11 cellular contexts compared by ENCODE assay signal in genomic region chr2:43083278-43083677, GRCh38.
A peak's percentile ranks its signal among the peaks of the same experiment; 100 is the strongest.
DNase-seq lines count a peak whose midpoint lies in the region; ATAC-seq, FAIRE-seq and TF ChIP-seq lines count a peak whose summit lies in the region.
"Had no signal": no experiment of that assay in that cellular context is flagged by ENCODE, and none has a peak within 500 bp of the region (broad histone marks: within the 10 kb centered on the region; RNA-seq: fewer than 3 reads in every experiment).

No MANE protein-coding gene starts in this region.

- no peaks in the 10 kb centered on the region for H3K36me3 ChIP-seq in skeletal muscle satellite cell (ENCODE audit: insufficient read depth, low read length)

- H3K4me2 ChIP-seq in skeletal muscle satellite cell (ENCODE audit: low read length): no peak overlapping the region

- H3K9me3 ChIP-seq in skeletal muscle satellite cell (replicated peaks; ENCODE audit: low read length): no peaks in the 10 kb centered on the region
- H3K9me3 ChIP-seq: Caco-2 had no signal

- FAIRE-seq in RCC 7860 (lab: Jason Lieb, UNC): no peak
- FAIRE-seq: GM18507 had no signal

- H3K4me3 ChIP-seq in cardiac fibroblast (replicated peaks in 1 of 2; ENCODE audit: low read depth in 2 of 2, low read length in 2 of 2) (no peak overlapping the region), skeletal muscle satellite cell (ENCODE audit: low read length) (no peak overlapping the region)

- no peak for TF ChIP-seq CTCF in cardiac fibroblast (IDR thresholded peaks at IDR 0.05; ENCODE audit: low read depth, low read length)

- peak overlapping the region; percentile 75 for H3K9ac ChIP-seq in skeletal muscle satellite cell (ENCODE audit: low read depth, low read length)

- no peak for ATAC-seq in GM18858 (IDR thresholded peaks at IDR 0.05; ENCODE audit: unreplicated experiment)
- ATAC-seq in HG02870 (IDR thresholded peaks at IDR 0.05; ENCODE audit: unreplicated experiment): no peak

- H3K27me3 ChIP-seq in skeletal muscle satellite cell (ENCODE audit: control insufficient read depth, insufficient read depth, low read length): no peaks in the 10 kb centered on the region

- H3K4me1 ChIP-seq in skeletal muscle satellite cell (ENCODE audit: control insufficient read depth, insufficient read depth, low read length): peaks cover 81% of the 10 kb centered on the region

- DNase-seq in ELF-1 (ENCODE audit: low read depth, low spot score): peak; percentile 48
- peak; percentile 30 to 50 for DNase-seq in cardiac fibroblast (ENCODE audit: low read depth in 2 of 2)
- peak; percentile 55 for DNase-seq in left kidney (ENCODE audit: low read depth, low spot score)
- no peak for DNase-seq in NOMO-1 treated with dmso at 0.1 percent for 144 hours (lab: John Stamatoyannopoulos, UW; ENCODE audit: unreplicated experiment)
- DNase-seq in RCC 7860 (ENCODE audit: low spot score): no peak
- DNase-seq: Caco-2, NCI-H2081 had no signal

Comparison
In these comparisons a context has a peak if more than half of its experiments do, and no peak if none do; other contexts are left out.
1. DNase-seq: peak in ELF-1 (single experiment), cardiac fibroblast (2 of 2) and left kidney (single experiment); none in NOMO-1 treated with dmso at 0.1 percent for 144 hours (single experiment) and RCC 7860 (single experiment).